ENCODE assay signal across 8 cellular contexts in genomic region chr17:50707296-50708049, GRCh38.
A peak's percentile ranks its signal among the peaks of the same experiment; 100 is the strongest.
DNase-seq lines count a peak whose midpoint lies in the region; ATAC-seq and TF ChIP-seq lines count a peak whose summit lies in the region.

A gene with protein sequence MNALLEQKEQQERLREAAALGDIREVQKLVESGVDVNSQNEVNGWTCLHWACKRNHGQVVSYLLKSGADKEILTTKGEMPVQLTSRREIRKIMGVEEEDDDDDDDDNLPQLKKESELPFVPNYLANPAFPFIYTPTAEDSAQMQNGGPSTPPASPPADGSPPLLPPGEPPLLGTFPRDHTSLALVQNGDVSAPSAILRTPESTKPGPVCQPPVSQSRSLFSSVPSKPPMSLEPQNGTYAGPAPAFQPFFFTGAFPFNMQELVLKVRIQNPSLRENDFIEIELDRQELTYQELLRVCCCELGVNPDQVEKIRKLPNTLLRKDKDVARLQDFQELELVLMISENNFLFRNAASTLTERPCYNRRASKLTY (minus strand): TSS chr17:50707914. CDS start chr17:50707654, 260 bp downstream.

- in situ Hi-C loops in ACHN (cut with HindIII; ENCODE audit: low pct_ligation_motif_present, low pct_unique_long_range_greater_than_20kb, low sequenced_read_pairs) (no loop called here), T47D (cut with HindIII; ENCODE audit: low pct_unique_long_range_greater_than_20kb, low sequenced_read_pairs) (no loop called here)

- H3K27ac ChIP-seq in VCaP, result peak within 1 kb of the TSS; percentile 100
- peak within 1 kb of the TSS; percentile 52 to 99 (median 93) for H3K27ac ChIP-seq in skin epidermis

- peak within 1 kb of the TSS; percentile 53 to 81 (median 71) for H3K4me3 ChIP-seq in skin epidermis

- TF ChIP-seq CTCF in VCaP (conservative IDR thresholded peaks at IDR 0.05), result no peak

- ATAC-seq in GM18873 (IDR thresholded peaks at IDR 0.05; ENCODE audit: low FRiP score, unreplicated experiment) (peak; percentile 67), HG03135 (IDR thresholded peaks at IDR 0.05; ENCODE audit: unreplicated experiment) (peak; percentile 80)

- peak; percentile 94 for DNase-seq in ACHN
- peak; percentile 85 for DNase-seq in NCI-H2196 (lab: John Stamatoyannopoulos, UW; ENCODE audit: unreplicated experiment)
- DNase-seq in T47D (ENCODE audit: low read depth in 1 of 2, low spot score in 1 of 2), result peak; percentile 83 to 94
- peak; percentile 92 for DNase-seq in iPS-NIHi11 (ENCODE audit: low spot score)

Comparison
In these comparisons a context has a peak if more than half of its experiments do, and no peak if none do; other contexts are left out.
1. Peak in every context shown above with its lines: DNase-seq, ATAC-seq, H3K4me3 ChIP-seq and H3K27ac ChIP-seq.